Comparison of ENCODE assay signal across 1 cellular context in genomic region chr4:71300964-71301363, GRCh38.
TF ChIP-seq lines count a peak whose summit lies in the region.

No MANE protein-coding gene starts in this region.

TF ChIP-seq in HepG2, 621 proteins besides CTCF, POLR2A, EP300 and RAD21:
- TF ChIP-seq CEBPB (IDR thresholded peaks at IDR 0.05; ENCODE audit: borderline replicate concordance, low read depth, low read length) (peak; percentile 20; the same call in 1 of the 2 replicates), NFATC3 (CRISPR knock-in tag; IDR thresholded peaks at IDR 0.05) (no peak), MEIS1 (CRISPR knock-in tag; IDR thresholded peaks at IDR 0.05; ENCODE audit: borderline replicate concordance) (no peak), ZNF790 (CRISPR knock-in tag; IDR thresholded peaks at IDR 0.05; ENCODE audit: borderline replicate concordance) (no peak), PITX1 (CRISPR knock-in tag; IDR thresholded peaks at IDR 0.05) (no peak), ZNF407 (CRISPR knock-in tag; IDR thresholded peaks at IDR 0.05; ENCODE audit: not compliant biosample characterization) (no peak)
